In genomic region chr6:25278914-25279747, GRCh38 we compare ENCODE assay signal across 8 cellular contexts. TPM values are rescaled to one million over a fixed set of nuclear protein-coding genes. Genes with fewer than 3 reads are reported as not detected.
DNase-seq lines count a peak whose midpoint lies in the region; ATAC-seq and FAIRE-seq lines count a peak whose summit lies in the region.

Gene CARMIL1, plus strand, starts transcription at chr6:25279374. Its CDS starts 422 bp downstream, at chr6:25279796.

- in situ Hi-C loops in Caki2 (cut with HindIII; ENCODE audit: low pct_unique_long_range_greater_than_20kb, low sequenced_read_pairs): no loop called here

- no peaks in the 10 kb centered on the region for H3K4me1 ChIP-seq in NT2/D1 (ENCODE audit: insufficient read depth, insufficient read length)

- H3K4me3 ChIP-seq in NT2/D1 (ENCODE audit: insufficient read length, low read depth): peak within 1 kb of the TSS; percentile 62

- DNase-seq in Caki2 (ENCODE audit: low read depth): peak; percentile 97
- DNase-seq in HTR-8/SVneo (ENCODE audit: insufficient read length, low spot score): peak; percentile 80
- peak; percentile 56 for DNase-seq in NT2/D1 (ENCODE audit: low read depth, low spot score)
- peak; percentile 48 for DNase-seq in activated T-cell treated with anti-CD3 and anti-CD28 coated beads for 4 hours
- DNase-seq in epithelial cell of prostate (ENCODE audit: low read depth, low spot score): peak; percentile 56
- DNase-seq in mucosa of gallbladder (ENCODE audit: low spot score): peak; percentile 88
- DNase-seq in stimulated activated CD8-positive, alpha-beta memory T cell treated with anti-CD3 and anti-CD28 coated beads, Interleukin-4, amount 100 ng/mL, for 4 hours (ENCODE audit: low read depth in 2 of 2, low spot score in 1 of 2): peak; percentile 20 to 33

- H3K9ac ChIP-seq in NT2/D1 (ENCODE audit: insufficient read length, low read depth): peak within 1 kb of the TSS; percentile 77

- ATAC-seq in GM21360 (IDR thresholded peaks at IDR 0.05; ENCODE audit: unreplicated experiment): peak; percentile 72

- H3K27me3 ChIP-seq in NT2/D1 (ENCODE audit: insufficient read depth, insufficient read length): no peaks in the 10 kb centered on the region

- no peaks in the 10 kb centered on the region for H3K36me3 ChIP-seq in NT2/D1 (ENCODE audit: insufficient read depth, insufficient read length, low read length)

- H3K27ac ChIP-seq in epithelial cell of prostate: peak within 1 kb of the TSS; percentile 71

- FAIRE-seq in HTR-8/SVneo (lab: Jason Lieb, UNC): no peak

- H3K9me3 ChIP-seq in NT2/D1 (ENCODE audit: insufficient read depth, low read length): no peaks in the 10 kb centered on the region

RNA-seq across cellular contexts. Expression of gene CARMIL1, which starts in this region (rescaled TPM):
- total RNA-seq in Caki2 (2014; rRNA removed; shearing (Covaris generic); ENCODE audit: low replicate concordance): 16.0 and 36.9 TPM in 2 replicates
- total RNA-seq in mucosa of gallbladder: 38.6 TPM

Comparison
In these comparisons a context has a peak if more than half of its experiments do, and no peak if none do; other contexts are left out.
1. Peak in every context shown above with its lines: DNase-seq, ATAC-seq, H3K4me3 ChIP-seq and H3K27ac ChIP-seq.
2. DNase-seq: peak in every context shown above with its lines; median percentile 97 in Caki2; 88 in mucosa of gallbladder; 80 in HTR-8/SVneo; 56 in NT2/D1; 56 in epithelial cell of prostate; 48 in activated T-cell treated with anti-CD3 and anti-CD28 coated beads for 4 hours; 26 in stimulated activated CD8-positive, alpha-beta memory T cell treated with anti-CD3 and anti-CD28 coated beads, Interleukin-4, amount 100 ng/mL, for 4 hours.